18 cellular contexts compared by ENCODE assay signal in genomic region chr6:33211136-33211535, GRCh38.
"Had no signal": no experiment of that assay in that cellular context is flagged by ENCODE, and none has a peak within 500 bp of the region (broad histone marks: within the 10 kb centered on the region; RNA-seq: fewer than 3 reads in every experiment).

No MANE protein-coding gene starts in this region.

- H3K27ac ChIP-seq: epithelial cell of prostate, esophagus muscularis mucosa, gastrocnemius medialis, left lung, pancreas had no signal

- H3K27ac Mint-ChIP-seq: effector memory CD8-positive, alpha-beta T cell; progenitor cell of endocrine pancreas had no signal

- H3K9me3 Mint-ChIP-seq: effector memory CD8-positive, alpha-beta T cell had no signal

- H3K9me3 ChIP-seq: esophagus muscularis mucosa, gastrocnemius medialis, left lung, pancreas had no signal

- FAIRE-seq: pancreas, small intestine had no signal

- DNase-seq: effector memory CD8-positive, alpha-beta T cell; gastrocnemius medialis; glutamatergic neuron; islet precursor cell; left lung; naive thymus-derived CD4-positive, alpha-beta T cell; nucleus accumbens; small intestine; stimulated activated CD4-positive, alpha-beta T cell treated with anti-CD3 and anti-CD28 coated beads, Interleukin-12 subunit alpha, Interleukin-12 subunit beta, amount 100 ng/mL, for 4 hours; stimulated activated CD4-positive, alpha-beta T cell treated with anti-CD3 and anti-CD28 coated beads, Interleukin-2, amount 100 ng/mL, for 48 hours; stimulated activated naive CD4-positive, alpha-beta T cell treated with Interleukin-2 at 50 U/mL for 16 hours; trophoblast cell had no signal

- ATAC-seq: effector memory CD8-positive, alpha-beta T cell; gastrocnemius medialis; left lung; naive thymus-derived CD4-positive, alpha-beta T cell; pancreas; right cardiac atrium had no signal

- H3K4me3 ChIP-seq: esophagus muscularis mucosa, gastrocnemius medialis, left lung, lung, pancreas had no signal

- H3K27me3 ChIP-seq: esophagus muscularis mucosa, pancreas had no signal

- H3K4me3 Mint-ChIP-seq: effector memory CD8-positive, alpha-beta T cell had no signal
